In genomic region chr7:1055084-1055450, GRCh38 we compare ENCODE assay signal across 1 cellular context.
TF ChIP-seq lines count a peak whose summit lies in the region.

No MANE protein-coding gene starts in this region.

TF ChIP-seq in K562, 482 proteins besides CTCF, POLR2A, EP300 and RAD21 (continued from another document):
- TF ChIP-seq ZNF263 (CRISPR knock-in tag; IDR thresholded peaks at IDR 0.05; ENCODE audit: borderline replicate concordance) (0 out of 2 replicates have a peak, but pooled peaks have one; percentile 12), JUND (IDR thresholded peaks at IDR 0.05; ENCODE audit: borderline replicate concordance, low read depth, low read length) (0 out of 2 replicates have a peak, but pooled peaks have one; percentile 42), JUND (tag; IDR thresholded peaks at IDR 0.05; ENCODE audit: borderline replicate concordance, low read depth, low read length) (peak; percentile 42; the same call in 1 of the 3 replicates), NFXL1 (CRISPR knock-in tag; IDR thresholded peaks at IDR 0.05) (no peak), FOXP1 (CRISPR knock-in tag; IDR thresholded peaks at IDR 0.05) (peak; percentile 53; the same call in 1 of the 2 replicates), ZNF57 (CRISPR knock-in tag; IDR thresholded peaks at IDR 0.05) (no peak), RB1 (IDR thresholded peaks at IDR 0.05; ENCODE audit: low read depth) (peak; percentile 19; the same call in 1 of the 2 replicates), PHF20 (IDR thresholded peaks at IDR 0.05; ENCODE audit: partially characterized antibody) (no peak), NFIC (IDR thresholded peaks at IDR 0.05) (peak; percentile 27; the same call in 1 of the 2 replicates), SPI1 (IDR thresholded peaks at IDR 0.05; ENCODE audit: borderline replicate concordance, low read depth, low read length) (no peak), TFAP4 (CRISPR knock-in tag; IDR thresholded peaks at IDR 0.05; ENCODE audit: borderline replicate concordance) (peak; percentile 87), YY1 (IDR thresholded peaks at IDR 0.05; ENCODE audit: borderline replicate concordance in 1 of 3, control insufficient read depth in 1 of 3, extremely low read depth in 1 of 3, insufficient read depth in 3 of 3, insufficient read length in 1 of 3, insufficient replicate concordance in 2 of 3, low read depth in 1 of 3, low read length in 2 of 3) (peak in 1 of 3 experiments; percentile 19), KDM5B (IDR thresholded peaks at IDR 0.05; ENCODE audit: insufficient replicate concordance, low read depth, low read length) (peak; percentile 48), SIRT6 (IDR thresholded peaks at IDR 0.05; ENCODE audit: low read depth, low read length) (no peak), SP1 (CRISPR knock-in tag; IDR thresholded peaks at IDR 0.05) (peak; percentile 64; the same call in 1 of the 2 replicates), RHOXF2B (CRISPR knock-in tag; conservative IDR thresholded peaks at IDR 0.05) (0 out of 2 replicates have a peak, but pooled peaks have one; percentile 14), HDAC1 (IDR thresholded peaks at IDR 0.05) (0 out of 4 replicates have a peak, but pooled peaks of 1 of the 2 experiments have one; percentile 42), ZNF639 (CRISPR knock-in tag; conservative IDR thresholded peaks at IDR 0.05 in 1 of 2, IDR thresholded peaks at IDR 0.05 in 1 of 2) (peak in 1 of 2 experiments; percentile 38; a peak in 1 of 4 replicates), TRIM24 (IDR thresholded peaks at IDR 0.05) (no peak), ZNF395 (CRISPR knock-in tag; IDR thresholded peaks at IDR 0.05) (peak; percentile 35; the same call in 1 of the 2 replicates), HMGN3 (IDR thresholded peaks at IDR 0.05; ENCODE audit: borderline replicate concordance, extremely low read depth, insufficient read length, low read depth, low read length) (peak; percentile 77), PTTG1 (tag; IDR thresholded peaks at IDR 0.05; ENCODE audit: low read depth) (no peak), XRCC4 (IDR thresholded peaks at IDR 0.05; ENCODE audit: extremely low read depth, insufficient read depth, insufficient read length) (no peak), CBFB (CRISPR knock-in tag; IDR thresholded peaks at IDR 0.05) (peak; percentile 87; the same call in 1 of the 2 replicates), ZEB2 (IDR thresholded peaks at IDR 0.05) (no peak), TCF3 (CRISPR knock-in tag; IDR thresholded peaks at IDR 0.05) (peak; percentile 66), E2F5 (CRISPR knock-in tag; IDR thresholded peaks at IDR 0.05) (0 out of 2 replicates have a peak, but pooled peaks have one; percentile 55), ELF4 (CRISPR knock-in tag; IDR thresholded peaks at IDR 0.05) (no peak), GATAD2A (IDR thresholded peaks at IDR 0.05) (no peak), ZKSCAN1 (IDR thresholded peaks at IDR 0.05; ENCODE audit: low read depth, low read length) (peak; percentile 65; the same call in 1 of the 2 replicates), NRF1 (conservative IDR thresholded peaks at IDR 0.05 in 1 of 2, IDR thresholded peaks at IDR 0.05 in 1 of 2) (peak; percentile 97 to 98), KDM2B (CRISPR knock-in tag; IDR thresholded peaks at IDR 0.05) (peak; percentile 54; the same call in 1 of the 2 replicates), RBFOX2 (IDR thresholded peaks at IDR 0.05; ENCODE audit: low read depth, low read length) (peak; percentile 68), CREB1 (IDR thresholded peaks at IDR 0.05) (no peak), CREB1 (CRISPR knock-in tag; IDR thresholded peaks at IDR 0.05) (peak; percentile 24; the same call in 1 of the 2 replicates), ZNF583 (CRISPR knock-in tag; IDR thresholded peaks at IDR 0.05) (peak; percentile 16; the same call in 1 of the 2 replicates), ZNF347 (CRISPR knock-in tag; IDR thresholded peaks at IDR 0.05; ENCODE audit: low read depth) (no peak), ZBTB9 (CRISPR knock-in tag; IDR thresholded peaks at IDR 0.05) (0 out of 2 replicates have a peak, but pooled peaks have one; percentile 39), NR4A1 (CRISPR knock-in tag; IDR thresholded peaks at IDR 0.05) (no peak), NR4A1 (tag; IDR thresholded peaks at IDR 0.05) (no peak), ARID1B (IDR thresholded peaks at IDR 0.05) (peak; percentile 45; the same call in 1 of the 2 replicates), CXXC5 (CRISPR knock-in tag; IDR thresholded peaks at IDR 0.05) (peak; percentile 97), BHLHE40 (IDR thresholded peaks at IDR 0.05; ENCODE audit: low read length) (peak; percentile 90), ZBTB2 (IDR thresholded peaks at IDR 0.05) (peak; percentile 90), ATF7 (IDR thresholded peaks at IDR 0.05) (peak; percentile 43; the same call in 1 of the 2 replicates), ETV6 (IDR thresholded peaks at IDR 0.05; ENCODE audit: borderline replicate concordance in 1 of 2, low read depth in 2 of 2, low read length in 1 of 2) (no peak), ETV6 (CRISPR knock-in tag; IDR thresholded peaks at IDR 0.05; ENCODE audit: borderline replicate concordance) (no peak), SOX6 (IDR thresholded peaks at IDR 0.05) (peak; percentile 43; the same call in 1 of the 2 replicates), ZNF551 (CRISPR knock-in tag; IDR thresholded peaks at IDR 0.05) (no peak), GATA2 (CRISPR knock-in tag; IDR thresholded peaks at IDR 0.05) (peak; percentile 82), E2F6 (IDR thresholded peaks at IDR 0.05; ENCODE audit: borderline replicate concordance in 1 of 2, extremely low read depth in 1 of 2, insufficient read depth in 1 of 2, insufficient read length in 1 of 2, low read depth in 1 of 2, low read length in 1 of 2, poor library complexity in 1 of 2, severe bottlenecking in 1 of 2) (peak; percentile 37 to 68), RCOR1 (IDR thresholded peaks at IDR 0.05; ENCODE audit: borderline replicate concordance in 1 of 2, low read depth in 2 of 2, low read length in 2 of 2) (peak in 1 of 2 experiments; percentile 83; a peak in 2 of 4 replicates), ZBTB17 (CRISPR knock-in tag; IDR thresholded peaks at IDR 0.05) (peak; percentile 31; the same call in 1 of the 2 replicates), MAX (CRISPR knock-in tag; IDR thresholded peaks at IDR 0.05) (peak; percentile 88), CBX3 (IDR thresholded peaks at IDR 0.05; ENCODE audit: borderline replicate concordance in 1 of 2, low read length in 2 of 2) (peak in 1 of 2 experiments; percentile 66; a peak in 1 of 3 replicates), CUX1 (CRISPR knock-in tag; IDR thresholded peaks at IDR 0.05) (no peak), SUPT5H (IDR thresholded peaks at IDR 0.05) (no peak), IRF2 (CRISPR knock-in tag; IDR thresholded peaks at IDR 0.05) (no peak), TCF15 (CRISPR knock-in tag; IDR thresholded peaks at IDR 0.05) (no peak)
